In the genomic region with DNA sequence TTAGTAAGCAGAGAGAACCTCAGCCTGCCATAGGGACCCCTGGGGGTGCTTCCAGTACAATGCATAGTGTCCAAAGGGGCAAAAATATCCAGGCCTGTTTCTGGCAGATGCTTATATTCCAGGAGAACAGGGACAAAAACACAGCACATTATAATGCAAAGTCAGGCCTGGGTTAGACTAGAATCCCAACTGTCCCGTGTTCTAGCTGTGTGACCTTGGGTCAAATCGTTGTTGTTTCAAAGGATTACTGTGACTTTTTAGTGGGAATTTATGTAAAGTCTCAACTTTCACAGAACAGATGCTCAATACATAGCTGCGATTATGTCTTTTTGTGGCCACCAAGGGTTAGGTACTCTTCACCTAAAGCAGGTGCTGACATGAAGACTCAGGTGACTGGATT, we compare ENCODE assay signal across 15 cellular contexts.
DNase-seq lines count a peak whose midpoint lies in the region; TF ChIP-seq lines count a peak whose summit lies in the region.
"Had no signal": no experiment of that assay in that cellular context is flagged by ENCODE, and none has a peak within 500 bp of the region (broad histone marks: within the 10 kb centered on the region; RNA-seq: fewer than 3 reads in every experiment).

No MANE protein-coding gene starts in this region.

- H3K4me1 ChIP-seq in mesendoderm (ENCODE audit: control insufficient read depth, low read depth, low read length) (no peaks in the 10 kb centered on the region), PC-9 (replicated peaks; ENCODE audit: insufficient read depth) (peaks cover 23% of the 10 kb centered on the region)
- H3K4me1 ChIP-seq: BLaER1 had no signal

- no peak overlapping the region for H3K4ac ChIP-seq in mesendoderm (ENCODE audit: low read depth, low read length)

- no peak overlapping the region for H3K23ac ChIP-seq in mesendoderm (ENCODE audit: low read length)

- H3K9me3 ChIP-seq in PC-9 (ENCODE audit: insufficient read depth, low read depth) = peaks cover 13% of the 10 kb centered on the region; the same call in 1 of the 2 replicates

- H3K27ac Mint-ChIP-seq in activated T-helper 2 cell treated with anti-CD3 and anti-CD28 coated beads, Interferon-gamma antibody, Interleukin-2, Interleukin-4, amounts not matched to agents 10 μg/mL and 5 μg/mL and 100 μg/mL, durations not matched to agents 14 hours and 24 hours and 36 hours = peak overlapping the region; percentile 46
- H3K27ac Mint-ChIP-seq: H9 had no signal

- DNase-seq in DMS79 (lab: John Stamatoyannopoulos, UW) (peak; percentile 38), DMS79 treated with DMSO at 0.1 percent for 48 hours (lab: John Stamatoyannopoulos, UW) (no peak), mesendoderm (no peak), substantia nigra (lab: John Stamatoyannopoulos, UW) (no peak), PC-9 (no peak)
- no peak for DNase-seq in activated T-helper 2 cell treated with anti-CD3 and anti-CD28 coated beads, Interferon-gamma antibody, Interleukin-2, Interleukin-4, amounts not matched to agents 10 μg/mL and 5 μg/mL and 100 μg/mL, durations not matched to agents 14 hours and 24 hours and 36 hours (ENCODE audit: low spot score)
- DNase-seq in activated CD4-positive, alpha-beta T cell treated with anti-CD3 and anti-CD28 coated beads, Interleukin-2, amount 50 U/mL, for 48 hours = no peak
- DNase-seq: CD4-positive, alpha-beta memory T cell; DMS153; DND-41; H9 had no signal

- no peak overlapping the region for H3K9ac ChIP-seq in mesendoderm (ENCODE audit: low read length)
- H3K9ac ChIP-seq: BLaER1 had no signal

- peaks cover 26% of the 10 kb centered on the region for H3K4me1 Mint-ChIP-seq in activated T-helper 2 cell treated with anti-CD3 and anti-CD28 coated beads, Interferon-gamma antibody, Interleukin-2, Interleukin-4, amounts not matched to agents 10 μg/mL and 5 μg/mL and 100 μg/mL, durations not matched to agents 14 hours and 24 hours and 36 hours (ENCODE audit: low read depth)
- H3K4me1 Mint-ChIP-seq: CD4-positive, alpha-beta memory T cell; H9 had no signal

- intact Hi-C loops in activated T-helper 2 cell treated with anti-CD3 and anti-CD28 coated beads, Interferon-gamma antibody, Interleukin-2, Interleukin-4, amounts not matched to agents 10 μg/mL and 5 μg/mL and 100 μg/mL, durations not matched to agents 14 hours and 24 hours and 36 hours (cut with micrococcal nuclease) = no loop called here
- intact Hi-C loops in PC-9 (cut with micrococcal nuclease; ENCODE audit: unreplicated experiment) = no loop called here

- no peaks in the 10 kb centered on the region for H4K20me1 ChIP-seq in PC-9 (ENCODE audit: insufficient read depth)

- H4K5ac ChIP-seq in mesendoderm (ENCODE audit: low read length) = no peak overlapping the region

- H3K27ac ChIP-seq in mesendoderm (ENCODE audit: low read depth, low read length) = no peak overlapping the region
- H3K27ac ChIP-seq in substantia nigra (ENCODE audit: low read depth, low read length, poor library complexity, severe bottlenecking) = peak overlapping the region; percentile 42
- H3K27ac ChIP-seq in PC-9 = no peak overlapping the region
- H3K27ac ChIP-seq: 22Rv1, A549, BLaER1 had no signal

- H3K56ac ChIP-seq in mesendoderm (ENCODE audit: low read length) = no peak overlapping the region

- CTCF ChIA-PET in PC-9 (lab: Charles Lee) = no interaction called here

- H3K18ac ChIP-seq in mesendoderm (ENCODE audit: low read length) = no peak overlapping the region

- BruUV-seq in PC-9 (replicated peaks; lab: Mats Ljungman, UMichigan) = no TSS peak

- peaks cover 8% of the 10 kb centered on the region; the same call in 1 of the 2 replicates for H3F3A ChIP-seq in PC-9 (ENCODE audit: insufficient read depth, low read depth)

- H3K27me3 ChIP-seq in mesendoderm (ENCODE audit: insufficient read depth, low read length, poor library complexity) (no peaks in the 10 kb centered on the region), PC-9 (ENCODE audit: insufficient read depth, low read depth) (no peaks in the 10 kb centered on the region)
- H3K27me3 ChIP-seq: BLaER1 had no signal

- POLR2A ChIA-PET in PC-9 (lab: Charles Lee; ENCODE audit: unreplicated experiment) = no interaction called here

- no peak for TF ChIP-seq CTCF in PC-9 (conservative IDR thresholded peaks at IDR 0.05)

- H3K4me3 ChIP-seq in mesendoderm (ENCODE audit: low read length) (no peak overlapping the region), PC-9 (no peak overlapping the region)
- H3K4me3 ChIP-seq: A549, BLaER1 had no signal

- H3K79me2 ChIP-seq in mesendoderm (ENCODE audit: control insufficient read depth, insufficient read depth, low read length) (no peaks in the 10 kb centered on the region), PC-9 (ENCODE audit: low read depth) (no peaks in the 10 kb centered on the region)

- H3K9me2 ChIP-seq in PC-9 (ENCODE audit: insufficient read depth) = no peaks in the 10 kb centered on the region

- no peak overlapping the region for H3K4me3 Mint-ChIP-seq in activated T-helper 2 cell treated with anti-CD3 and anti-CD28 coated beads, Interferon-gamma antibody, Interleukin-2, Interleukin-4, amounts not matched to agents 10 μg/mL and 5 μg/mL and 100 μg/mL, durations not matched to agents 14 hours and 24 hours and 36 hours (ENCODE audit: low read depth)
- H3K4me3 Mint-ChIP-seq: CD14-positive monocyte; CD4-positive, alpha-beta memory T cell; H9 had no signal

- no peaks in the 10 kb centered on the region for H3K36me3 ChIP-seq in mesendoderm (ENCODE audit: control insufficient read depth, insufficient read depth, low read length)
- no peaks in the 10 kb centered on the region; the same call in 1 of the 2 replicates for H3K36me3 ChIP-seq in PC-9 (ENCODE audit: low read depth)

- no peaks in the 10 kb centered on the region for H3K27me3 Mint-ChIP-seq in activated T-helper 2 cell treated with anti-CD3 and anti-CD28 coated beads, Interferon-gamma antibody, Interleukin-2, Interleukin-4, amounts not matched to agents 10 μg/mL and 5 μg/mL and 100 μg/mL, durations not matched to agents 14 hours and 24 hours and 36 hours (ENCODE audit: low read depth)
- H3K27me3 Mint-ChIP-seq: CD4-positive, alpha-beta memory T cell had no signal

- no peaks in the 10 kb centered on the region for H3K79me1 ChIP-seq in mesendoderm (ENCODE audit: low read length)

- H2BK15ac ChIP-seq in mesendoderm (replicated peaks; ENCODE audit: low read depth) = no peak overlapping the region

- H2BK120ac ChIP-seq in mesendoderm (ENCODE audit: low read depth, low read length) = no peak overlapping the region

- no peak overlapping the region for H2AFZ ChIP-seq in PC-9

- peaks cover 83% of the 10 kb centered on the region for H3K36me3 Mint-ChIP-seq in activated T-helper 2 cell treated with anti-CD3 and anti-CD28 coated beads, Interferon-gamma antibody, Interleukin-2, Interleukin-4, amounts not matched to agents 10 μg/mL and 5 μg/mL and 100 μg/mL, durations not matched to agents 14 hours and 24 hours and 36 hours (ENCODE audit: low read depth)

- no peak overlapping the region for H2AK5ac ChIP-seq in mesendoderm (ENCODE audit: low read length)

- H2BK5ac ChIP-seq in mesendoderm (ENCODE audit: low read length) = no peak overlapping the region

- H4K8ac ChIP-seq in mesendoderm (ENCODE audit: low read depth, low read length) = peak overlapping the region; percentile 39

- H3K4me2 ChIP-seq in mesendoderm (ENCODE audit: low read length) (no peak overlapping the region), PC-9 (no peak overlapping the region)
- H3K4me2 ChIP-seq: A549, BLaER1 had no signal

- WGBS in mesendoderm (ENCODE audit: extremely low coverage, insufficient coverage, low lambda C conversion rate) = no CpG with 5 or more reads among the region's 3 CpGs

- peaks cover 31% of the 10 kb centered on the region for H3K9me3 Mint-ChIP-seq in activated T-helper 2 cell treated with anti-CD3 and anti-CD28 coated beads, Interferon-gamma antibody, Interleukin-2, Interleukin-4, amounts not matched to agents 10 μg/mL and 5 μg/mL and 100 μg/mL, durations not matched to agents 14 hours and 24 hours and 36 hours
